Comparison of ENCODE assay signal across 8 cellular contexts in the genomic region with DNA sequence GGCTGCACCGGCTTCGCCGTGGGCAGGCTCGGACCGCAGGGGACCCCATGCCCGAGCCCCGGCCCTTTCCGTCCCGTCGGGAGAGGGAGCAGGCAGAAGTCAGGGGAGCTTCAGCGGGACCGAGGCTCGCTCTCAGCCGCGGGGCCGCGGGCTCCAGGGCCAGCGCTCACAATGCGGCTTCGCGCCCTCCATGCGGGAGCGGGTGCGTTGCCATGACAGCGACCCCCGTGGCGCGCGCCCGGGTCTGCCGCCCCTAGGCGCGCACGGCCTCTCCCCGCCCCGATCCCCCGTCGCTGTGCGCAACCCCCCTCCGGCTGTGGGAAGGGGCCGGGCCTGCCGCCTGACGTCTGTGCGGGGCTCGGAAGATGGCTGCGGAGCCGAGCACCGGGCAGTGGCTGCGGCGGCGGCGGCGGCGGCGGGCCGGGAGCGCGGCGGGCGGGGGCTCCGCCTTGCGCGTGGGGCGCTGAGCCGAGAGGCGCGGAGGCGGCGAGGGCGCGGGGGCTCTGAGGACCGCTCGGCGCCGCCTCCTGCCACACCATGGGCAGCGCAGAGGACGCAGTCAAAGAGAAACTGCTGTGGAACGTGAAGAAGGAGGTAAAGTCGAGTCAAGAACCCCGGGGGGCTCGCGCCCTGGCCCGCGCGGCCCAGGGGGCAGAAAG. TPM values are rescaled to one million over a fixed set of nuclear protein-coding genes. Genes with fewer than 3 reads are reported as not detected.
DNase-seq lines count a peak whose midpoint lies in the region; ATAC-seq and TF ChIP-seq lines count a peak whose summit lies in the region.

A gene with protein sequence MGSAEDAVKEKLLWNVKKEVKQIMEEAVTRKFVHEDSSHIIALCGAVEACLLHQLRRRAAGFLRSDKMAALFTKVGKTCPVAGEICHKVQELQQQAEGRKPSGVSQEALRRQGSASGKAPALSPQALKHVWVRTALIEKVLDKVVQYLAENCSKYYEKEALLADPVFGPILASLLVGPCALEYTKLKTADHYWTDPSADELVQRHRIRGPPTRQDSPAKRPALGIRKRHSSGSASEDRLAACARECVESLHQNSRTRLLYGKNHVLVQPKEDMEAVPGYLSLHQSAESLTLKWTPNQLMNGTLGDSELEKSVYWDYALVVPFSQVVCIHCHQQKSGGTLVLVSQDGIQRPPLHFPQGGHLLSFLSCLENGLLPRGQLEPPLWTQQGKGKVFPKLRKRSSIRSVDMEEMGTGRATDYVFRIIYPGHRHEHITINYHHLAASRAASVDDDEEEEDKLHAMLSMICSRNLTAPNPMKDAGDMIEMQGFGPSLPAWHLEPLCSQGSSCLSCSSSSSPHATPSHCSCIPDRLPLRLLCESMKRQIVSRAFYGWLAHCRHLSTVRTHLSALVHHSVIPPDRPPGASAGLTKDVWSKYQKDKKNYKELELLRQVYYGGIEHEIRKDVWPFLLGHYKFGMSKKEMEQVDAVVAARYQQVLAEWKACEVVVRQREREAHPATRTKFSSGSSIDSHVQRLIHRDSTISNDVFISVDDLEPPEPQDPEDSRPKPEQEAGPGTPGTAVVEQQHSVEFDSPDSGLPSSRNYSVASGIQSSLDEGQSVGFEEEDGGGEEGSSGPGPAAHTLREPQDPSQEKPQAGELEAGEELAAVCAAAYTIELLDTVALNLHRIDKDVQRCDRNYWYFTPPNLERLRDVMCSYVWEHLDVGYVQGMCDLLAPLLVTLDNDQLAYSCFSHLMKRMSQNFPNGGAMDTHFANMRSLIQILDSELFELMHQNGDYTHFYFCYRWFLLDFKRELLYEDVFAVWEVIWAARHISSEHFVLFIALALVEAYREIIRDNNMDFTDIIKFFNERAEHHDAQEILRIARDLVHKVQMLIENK (plus strand): TSS at position 350 of the 659 bp plus-strand sequence. CDS start 188 bp downstream, at position 538.

- peaks cover 14 to 23% (median 17%) of the 10 kb centered on the region in 3 donors for H3K4me1 Mint-ChIP-seq in IgD-negative memory B cell

- H3K27me3 ChIP-seq in heart left ventricle: no peaks in the 10 kb centered on the region

- peaks cover 0 to 42% (median 30%) of the 10 kb centered on the region in 9 donors for H3K36me3 ChIP-seq in heart left ventricle

- TF ChIP-seq CTCF in heart left ventricle (IDR thresholded peaks at IDR 0.05): peak in 1 of 12 donors; percentile 4

- H3K27ac Mint-ChIP-seq in IgD-negative memory B cell: peak within 1 kb of the TSS; percentile 85 to 95 (median 94)

- no peaks in the 10 kb centered on the region for H3K9me3 ChIP-seq in heart left ventricle

- H3K36me3 Mint-ChIP-seq in IgD-negative memory B cell: peaks cover 1% of the 10 kb centered on the region

- H3K9me3 Mint-ChIP-seq in IgD-negative memory B cell: no peaks in the 10 kb centered on the region

- peak within 1 kb of the TSS; percentile 96 to 99 (median 98) for H3K4me3 Mint-ChIP-seq in IgD-negative memory B cell

- TF ChIP-seq POLR2A in heart left ventricle (IDR thresholded peaks at IDR 0.05): peak in 1 of 2 donors; percentile 14

- peak in 3 of 4 donors; percentile 67 to 76 (median 72) for ATAC-seq in heart left ventricle

- no peaks in the 10 kb centered on the region for H3K27me3 Mint-ChIP-seq in IgD-negative memory B cell

- peak within 1 kb of the TSS; percentile 70 to 96 (median 88) for H3K4me3 ChIP-seq in heart left ventricle

- H3K27ac ChIP-seq in adipose tissue (ENCODE audit: low read depth, low read length) (peak within 1 kb of the TSS; percentile 73), heart left ventricle (peak within 1 kb of the TSS; percentile 6 to 95 (median 82))

- peak; percentile 56 for DNase-seq in DMS53 (lab: John Stamatoyannopoulos, UW)
- DNase-seq in DMS53 treated with DMSO at 0.1 percent for 48 hours (lab: John Stamatoyannopoulos, UW; ENCODE audit: unreplicated experiment): no peak
- DNase-seq in T-helper 1 cell: peak; percentile 52 to 75 (median 63)
- peak; percentile 73 to 85 (median 79) for DNase-seq in heart left ventricle
- DNase-seq in posterior vena cava (ENCODE audit: low spot score): peak; percentile 88
- DNase-seq in ureter (ENCODE audit: low spot score): peak; percentile 64

- H3K4me1 ChIP-seq in heart left ventricle: peaks cover 0 to 31% (median 17%) of the 10 kb centered on the region in 12 donors

- 1% methylated on average over 53 to 85 of the region's 85 CpGs for WGBS in adipose tissue, 3 donors
- WGBS in heart left ventricle, 4 donors: 0 to 1% (median 1%) methylated on average over 11 to 85 of the region's 85 CpGs

- intact Hi-C loops in heart left ventricle (cut with DNase I): no loop called here
- intact Hi-C loops in posterior vena cava (cut with DNase I): no loop called here

RNA-seq across cellular contexts. Expression of the gene that starts here (rescaled TPM):
- polyA plus RNA-seq in IgD-negative memory B cell (8.0 TPM), adipose tissue (10 to 100 TPM; 22.0 to 72.3 (median 38.6) TPM), heart left ventricle (10 to 100 TPM; 19.3 to 35.1 TPM)
- total RNA-seq in heart left ventricle (10 to 100 TPM; 17.0 to 33.8 (median 22.3) TPM), posterior vena cava (10 to 100 TPM; 38.7 to 42.9 TPM), ureter (113 TPM)
